Comparison of ENCODE assay signal across 1 cellular context in genomic region chr11:19864141-19865120, GRCh38.
TF ChIP-seq lines count a peak whose summit lies in the region.

No MANE protein-coding gene starts in this region.

TF ChIP-seq in WTC11, 78 proteins besides CTCF, POLR2A, EP300 and RAD21 (continued from another document):
- TF ChIP-seq, protein P1, sequence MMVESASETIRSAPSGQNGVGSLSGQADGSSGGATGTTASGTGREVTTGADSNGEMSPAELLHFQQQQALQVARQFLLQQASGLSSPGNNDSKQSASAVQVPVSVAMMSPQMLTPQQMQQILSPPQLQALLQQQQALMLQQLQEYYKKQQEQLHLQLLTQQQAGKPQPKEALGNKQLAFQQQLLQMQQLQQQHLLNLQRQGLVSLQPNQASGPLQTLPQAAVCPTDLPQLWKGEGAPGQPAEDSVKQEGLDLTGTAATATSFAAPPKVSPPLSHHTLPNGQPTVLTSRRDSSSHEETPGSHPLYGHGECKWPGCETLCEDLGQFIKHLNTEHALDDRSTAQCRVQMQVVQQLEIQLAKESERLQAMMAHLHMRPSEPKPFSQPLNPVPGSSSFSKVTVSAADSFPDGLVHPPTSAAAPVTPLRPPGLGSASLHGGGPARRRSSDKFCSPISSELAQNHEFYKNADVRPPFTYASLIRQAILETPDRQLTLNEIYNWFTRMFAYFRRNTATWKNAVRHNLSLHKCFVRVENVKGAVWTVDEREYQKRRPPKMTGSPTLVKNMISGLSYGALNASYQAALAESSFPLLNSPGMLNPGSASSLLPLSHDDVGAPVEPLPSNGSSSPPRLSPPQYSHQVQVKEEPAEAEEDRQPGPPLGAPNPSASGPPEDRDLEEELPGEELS (CRISPR knock-in tag; IDR thresholded peaks at IDR 0.05) = no peak
- TF ChIP-seq RELA (CRISPR knock-in tag; IDR thresholded peaks at IDR 0.05; ENCODE audit: borderline replicate concordance) = no peak
